1 cellular context compared by ENCODE assay signal in the genomic region with DNA sequence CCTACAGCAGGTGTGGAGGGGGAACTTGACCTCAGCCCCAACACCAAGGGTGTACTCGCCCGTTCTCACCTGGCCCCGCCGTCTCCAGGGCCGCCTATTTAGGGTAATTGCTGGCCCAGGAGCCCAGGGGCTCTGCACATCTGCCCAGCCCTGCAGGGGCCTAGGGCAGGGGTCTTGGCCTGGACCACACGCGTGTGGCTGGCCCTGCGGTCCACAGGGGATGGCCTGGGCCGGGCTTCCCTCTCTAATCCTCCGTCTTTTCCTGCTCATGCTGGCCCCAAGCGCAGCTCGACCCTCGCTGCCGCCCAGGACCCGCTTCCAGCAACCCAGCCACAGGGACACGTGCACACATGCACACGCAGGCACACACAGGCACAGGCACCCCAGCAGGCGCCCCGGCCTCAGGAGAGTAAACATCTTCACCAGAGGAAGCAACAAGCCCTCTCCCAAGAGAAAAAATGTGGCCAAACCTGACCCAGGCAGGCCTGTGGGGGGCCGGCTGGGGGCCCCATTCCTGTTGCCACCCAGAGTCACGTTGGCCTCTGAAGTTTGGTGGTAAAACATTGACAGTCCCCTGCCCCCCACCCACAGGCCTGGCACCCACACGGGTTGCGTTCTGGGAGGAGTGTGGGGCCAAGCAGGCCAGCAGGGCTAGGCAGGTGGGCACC.
A peak's percentile ranks its signal among the peaks of the same experiment; 100 is the strongest.
TF ChIP-seq lines count a peak whose summit lies in the region.

No MANE protein-coding gene starts in this region.

TF ChIP-seq in HepG2, 621 proteins besides CTCF, POLR2A, EP300 and RAD21 (continued from another document and continues in another):
- TF ChIP-seq, protein P1, sequence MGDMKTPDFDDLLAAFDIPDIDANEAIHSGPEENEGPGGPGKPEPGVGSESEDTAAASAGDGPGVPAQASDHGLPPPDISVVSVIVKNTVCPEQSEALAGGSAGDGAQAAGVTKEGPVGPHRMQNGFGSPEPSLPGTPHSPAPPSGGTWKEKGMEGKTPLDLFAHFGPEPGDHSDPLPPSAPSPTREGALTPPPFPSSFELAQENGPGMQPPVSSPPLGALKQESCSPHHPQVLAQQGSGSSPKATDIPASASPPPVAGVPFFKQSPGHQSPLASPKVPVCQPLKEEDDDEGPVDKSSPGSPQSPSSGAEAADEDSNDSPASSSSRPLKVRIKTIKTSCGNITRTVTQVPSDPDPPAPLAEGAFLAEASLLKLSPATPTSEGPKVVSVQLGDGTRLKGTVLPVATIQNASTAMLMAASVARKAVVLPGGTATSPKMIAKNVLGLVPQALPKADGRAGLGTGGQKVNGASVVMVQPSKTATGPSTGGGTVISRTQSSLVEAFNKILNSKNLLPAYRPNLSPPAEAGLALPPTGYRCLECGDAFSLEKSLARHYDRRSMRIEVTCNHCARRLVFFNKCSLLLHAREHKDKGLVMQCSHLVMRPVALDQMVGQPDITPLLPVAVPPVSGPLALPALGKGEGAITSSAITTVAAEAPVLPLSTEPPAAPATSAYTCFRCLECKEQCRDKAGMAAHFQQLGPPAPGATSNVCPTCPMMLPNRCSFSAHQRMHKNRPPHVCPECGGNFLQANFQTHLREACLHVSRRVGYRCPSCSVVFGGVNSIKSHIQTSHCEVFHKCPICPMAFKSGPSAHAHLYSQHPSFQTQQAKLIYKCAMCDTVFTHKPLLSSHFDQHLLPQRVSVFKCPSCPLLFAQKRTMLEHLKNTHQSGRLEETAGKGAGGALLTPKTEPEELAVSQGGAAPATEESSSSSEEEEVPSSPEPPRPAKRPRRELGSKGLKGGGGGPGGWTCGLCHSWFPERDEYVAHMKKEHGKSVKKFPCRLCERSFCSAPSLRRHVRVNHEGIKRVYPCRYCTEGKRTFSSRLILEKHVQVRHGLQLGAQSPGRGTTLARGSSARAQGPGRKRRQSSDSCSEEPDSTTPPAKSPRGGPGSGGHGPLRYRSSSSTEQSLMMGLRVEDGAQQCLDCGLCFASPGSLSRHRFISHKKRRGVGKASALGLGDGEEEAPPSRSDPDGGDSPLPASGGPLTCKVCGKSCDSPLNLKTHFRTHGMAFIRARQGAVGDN (CRISPR knock-in tag; IDR thresholded peaks at IDR 0.05) = peak; percentile 97
- TF ChIP-seq ZNF776 (CRISPR knock-in tag; IDR thresholded peaks at IDR 0.05) (0 out of 2 replicates have a peak, but pooled peaks have one; percentile 44), KLF11 (CRISPR knock-in tag; IDR thresholded peaks at IDR 0.05) (0 out of 2 replicates have a peak, but pooled peaks have one; percentile 31), SAP130 (CRISPR knock-in tag; IDR thresholded peaks at IDR 0.05; ENCODE audit: low read depth) (peak; percentile 54; the same call in 1 of the 2 replicates), HOXA7 (CRISPR knock-in tag; IDR thresholded peaks at IDR 0.05) (no peak), SOX6 (IDR thresholded peaks at IDR 0.05) (no peak), SOX6 (CRISPR knock-in tag; IDR thresholded peaks at IDR 0.05) (peak; percentile 40; the same call in 1 of the 2 replicates), NCOA2 (CRISPR knock-in tag; IDR thresholded peaks at IDR 0.05) (peak; percentile 3; the same call in 1 of the 2 replicates), GATAD2A (CRISPR knock-in tag; IDR thresholded peaks at IDR 0.05) (peak; percentile 41; the same call in 1 of the 2 replicates), HNF4A (CRISPR knock-in tag; IDR thresholded peaks at IDR 0.05) (peak; percentile 22; the same call in 1 of the 2 replicates), SIN3A (IDR thresholded peaks at IDR 0.05; ENCODE audit: borderline replicate concordance, low read depth, low read length) (0 out of 2 replicates have a peak, but pooled peaks have one; percentile 18), BHLHE40 (IDR thresholded peaks at IDR 0.05; ENCODE audit: low read length) (peak; percentile 67), ZFYVE20 (CRISPR knock-in tag; IDR thresholded peaks at IDR 0.05; ENCODE audit: borderline replicate concordance, low read depth) (0 out of 2 replicates have a peak, but pooled peaks have one; percentile 59), HMG20A (CRISPR knock-in tag; IDR thresholded peaks at IDR 0.05; ENCODE audit: borderline replicate concordance) (peak; percentile 40; the same call in 1 of the 2 replicates), ZNF878 (CRISPR knock-in tag; IDR thresholded peaks at IDR 0.05) (no peak), ZFP41 (CRISPR knock-in tag; IDR thresholded peaks at IDR 0.05; ENCODE audit: borderline replicate concordance) (0 out of 2 replicates have a peak, but pooled peaks have one; percentile 17), SRY (CRISPR knock-in tag; IDR thresholded peaks at IDR 0.05) (0 out of 2 replicates have a peak, but pooled peaks have one; percentile 48), ZNF335 (CRISPR knock-in tag; IDR thresholded peaks at IDR 0.05) (0 out of 2 replicates have a peak, but pooled peaks have one; percentile 53), TOE1 (CRISPR knock-in tag; IDR thresholded peaks at IDR 0.05) (no peak)
- TF ChIP-seq, protein P2, sequence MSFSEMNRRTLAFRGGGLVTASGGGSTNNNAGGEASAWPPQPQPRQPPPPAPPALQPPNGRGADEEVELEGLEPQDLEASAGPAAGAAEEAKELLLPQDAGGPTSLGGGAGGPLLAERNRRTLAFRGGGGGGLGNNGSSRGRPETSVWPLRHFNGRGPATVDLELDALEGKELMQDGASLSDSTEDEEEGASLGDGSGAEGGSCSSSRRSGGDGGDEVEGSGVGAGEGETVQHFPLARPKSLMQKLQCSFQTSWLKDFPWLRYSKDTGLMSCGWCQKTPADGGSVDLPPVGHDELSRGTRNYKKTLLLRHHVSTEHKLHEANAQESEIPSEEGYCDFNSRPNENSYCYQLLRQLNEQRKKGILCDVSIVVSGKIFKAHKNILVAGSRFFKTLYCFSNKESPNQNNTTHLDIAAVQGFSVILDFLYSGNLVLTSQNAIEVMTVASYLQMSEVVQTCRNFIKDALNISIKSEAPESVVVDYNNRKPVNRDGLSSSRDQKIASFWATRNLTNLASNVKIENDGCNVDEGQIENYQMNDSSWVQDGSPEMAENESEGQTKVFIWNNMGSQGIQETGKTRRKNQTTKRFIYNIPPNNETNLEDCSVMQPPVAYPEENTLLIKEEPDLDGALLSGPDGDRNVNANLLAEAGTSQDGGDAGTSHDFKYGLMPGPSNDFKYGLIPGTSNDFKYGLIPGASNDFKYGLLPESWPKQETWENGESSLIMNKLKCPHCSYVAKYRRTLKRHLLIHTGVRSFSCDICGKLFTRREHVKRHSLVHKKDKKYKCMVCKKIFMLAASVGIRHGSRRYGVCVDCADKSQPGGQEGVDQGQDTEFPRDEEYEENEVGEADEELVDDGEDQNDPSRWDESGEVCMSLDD (CRISPR knock-in tag; IDR thresholded peaks at IDR 0.05; ENCODE audit: borderline replicate concordance) = peak; percentile 81; the same call in 1 of the 2 replicates
- TF ChIP-seq, protein P3, sequence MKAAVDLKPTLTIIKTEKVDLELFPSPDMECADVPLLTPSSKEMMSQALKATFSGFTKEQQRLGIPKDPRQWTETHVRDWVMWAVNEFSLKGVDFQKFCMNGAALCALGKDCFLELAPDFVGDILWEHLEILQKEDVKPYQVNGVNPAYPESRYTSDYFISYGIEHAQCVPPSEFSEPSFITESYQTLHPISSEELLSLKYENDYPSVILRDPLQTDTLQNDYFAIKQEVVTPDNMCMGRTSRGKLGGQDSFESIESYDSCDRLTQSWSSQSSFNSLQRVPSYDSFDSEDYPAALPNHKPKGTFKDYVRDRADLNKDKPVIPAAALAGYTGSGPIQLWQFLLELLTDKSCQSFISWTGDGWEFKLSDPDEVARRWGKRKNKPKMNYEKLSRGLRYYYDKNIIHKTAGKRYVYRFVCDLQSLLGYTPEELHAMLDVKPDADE (CRISPR knock-in tag; IDR thresholded peaks at IDR 0.05) = 0 out of 2 replicates have a peak, but pooled peaks have one; percentile 38
- TF ChIP-seq, protein P4, sequence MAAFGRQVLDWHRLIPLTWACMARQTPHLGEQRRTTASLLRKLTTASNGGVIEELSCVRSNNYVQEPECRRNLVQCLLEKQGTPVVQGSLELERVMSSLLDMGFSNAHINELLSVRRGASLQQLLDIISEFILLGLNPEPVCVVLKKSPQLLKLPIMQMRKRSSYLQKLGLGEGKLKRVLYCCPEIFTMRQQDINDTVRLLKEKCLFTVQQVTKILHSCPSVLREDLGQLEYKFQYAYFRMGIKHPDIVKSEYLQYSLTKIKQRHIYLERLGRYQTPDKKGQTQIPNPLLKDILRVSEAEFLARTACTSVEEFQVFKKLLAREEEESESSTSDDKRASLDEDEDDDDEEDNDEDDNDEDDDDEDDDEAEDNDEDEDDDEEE (CRISPR knock-in tag; IDR thresholded peaks at IDR 0.05) = peak; percentile 93
- TF ChIP-seq, protein P5, sequence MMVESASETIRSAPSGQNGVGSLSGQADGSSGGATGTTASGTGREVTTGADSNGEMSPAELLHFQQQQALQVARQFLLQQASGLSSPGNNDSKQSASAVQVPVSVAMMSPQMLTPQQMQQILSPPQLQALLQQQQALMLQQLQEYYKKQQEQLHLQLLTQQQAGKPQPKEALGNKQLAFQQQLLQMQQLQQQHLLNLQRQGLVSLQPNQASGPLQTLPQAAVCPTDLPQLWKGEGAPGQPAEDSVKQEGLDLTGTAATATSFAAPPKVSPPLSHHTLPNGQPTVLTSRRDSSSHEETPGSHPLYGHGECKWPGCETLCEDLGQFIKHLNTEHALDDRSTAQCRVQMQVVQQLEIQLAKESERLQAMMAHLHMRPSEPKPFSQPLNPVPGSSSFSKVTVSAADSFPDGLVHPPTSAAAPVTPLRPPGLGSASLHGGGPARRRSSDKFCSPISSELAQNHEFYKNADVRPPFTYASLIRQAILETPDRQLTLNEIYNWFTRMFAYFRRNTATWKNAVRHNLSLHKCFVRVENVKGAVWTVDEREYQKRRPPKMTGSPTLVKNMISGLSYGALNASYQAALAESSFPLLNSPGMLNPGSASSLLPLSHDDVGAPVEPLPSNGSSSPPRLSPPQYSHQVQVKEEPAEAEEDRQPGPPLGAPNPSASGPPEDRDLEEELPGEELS (CRISPR knock-in tag; IDR thresholded peaks at IDR 0.05) = peak; percentile 65
- TF ChIP-seq, protein P6, sequence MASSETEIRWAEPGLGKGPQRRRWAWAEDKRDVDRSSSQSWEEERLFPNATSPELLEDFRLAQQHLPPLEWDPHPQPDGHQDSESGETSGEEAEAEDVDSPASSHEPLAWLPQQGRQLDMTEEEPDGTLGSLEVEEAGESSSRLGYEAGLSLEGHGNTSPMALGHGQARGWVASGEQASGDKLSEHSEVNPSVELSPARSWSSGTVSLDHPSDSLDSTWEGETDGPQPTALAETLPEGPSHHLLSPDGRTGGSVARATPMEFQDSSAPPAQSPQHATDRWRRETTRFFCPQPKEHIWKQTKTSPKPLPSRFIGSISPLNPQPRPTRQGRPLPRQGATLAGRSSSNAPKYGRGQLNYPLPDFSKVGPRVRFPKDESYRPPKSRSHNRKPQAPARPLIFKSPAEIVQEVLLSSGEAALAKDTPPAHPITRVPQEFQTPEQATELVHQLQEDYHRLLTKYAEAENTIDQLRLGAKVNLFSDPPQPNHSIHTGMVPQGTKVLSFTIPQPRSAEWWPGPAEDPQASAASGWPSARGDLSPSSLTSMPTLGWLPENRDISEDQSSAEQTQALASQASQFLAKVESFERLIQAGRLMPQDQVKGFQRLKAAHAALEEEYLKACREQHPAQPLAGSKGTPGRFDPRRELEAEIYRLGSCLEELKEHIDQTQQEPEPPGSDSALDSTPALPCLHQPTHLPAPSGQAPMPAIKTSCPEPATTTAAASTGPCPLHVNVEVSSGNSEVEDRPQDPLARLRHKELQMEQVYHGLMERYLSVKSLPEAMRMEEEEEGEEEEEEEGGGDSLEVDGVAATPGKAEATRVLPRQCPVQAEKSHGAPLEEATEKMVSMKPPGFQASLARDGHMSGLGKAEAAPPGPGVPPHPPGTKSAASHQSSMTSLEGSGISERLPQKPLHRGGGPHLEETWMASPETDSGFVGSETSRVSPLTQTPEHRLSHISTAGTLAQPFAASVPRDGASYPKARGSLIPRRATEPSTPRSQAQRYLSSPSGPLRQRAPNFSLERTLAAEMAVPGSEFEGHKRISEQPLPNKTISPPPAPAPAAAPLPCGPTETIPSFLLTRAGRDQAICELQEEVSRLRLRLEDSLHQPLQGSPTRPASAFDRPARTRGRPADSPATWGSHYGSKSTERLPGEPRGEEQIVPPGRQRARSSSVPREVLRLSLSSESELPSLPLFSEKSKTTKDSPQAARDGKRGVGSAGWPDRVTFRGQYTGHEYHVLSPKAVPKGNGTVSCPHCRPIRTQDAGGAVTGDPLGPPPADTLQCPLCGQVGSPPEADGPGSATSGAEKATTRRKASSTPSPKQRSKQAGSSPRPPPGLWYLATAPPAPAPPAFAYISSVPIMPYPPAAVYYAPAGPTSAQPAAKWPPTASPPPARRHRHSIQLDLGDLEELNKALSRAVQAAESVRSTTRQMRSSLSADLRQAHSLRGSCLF (CRISPR knock-in tag; IDR thresholded peaks at IDR 0.05; ENCODE audit: borderline replicate concordance) = no peak
- TF ChIP-seq, protein P7, sequence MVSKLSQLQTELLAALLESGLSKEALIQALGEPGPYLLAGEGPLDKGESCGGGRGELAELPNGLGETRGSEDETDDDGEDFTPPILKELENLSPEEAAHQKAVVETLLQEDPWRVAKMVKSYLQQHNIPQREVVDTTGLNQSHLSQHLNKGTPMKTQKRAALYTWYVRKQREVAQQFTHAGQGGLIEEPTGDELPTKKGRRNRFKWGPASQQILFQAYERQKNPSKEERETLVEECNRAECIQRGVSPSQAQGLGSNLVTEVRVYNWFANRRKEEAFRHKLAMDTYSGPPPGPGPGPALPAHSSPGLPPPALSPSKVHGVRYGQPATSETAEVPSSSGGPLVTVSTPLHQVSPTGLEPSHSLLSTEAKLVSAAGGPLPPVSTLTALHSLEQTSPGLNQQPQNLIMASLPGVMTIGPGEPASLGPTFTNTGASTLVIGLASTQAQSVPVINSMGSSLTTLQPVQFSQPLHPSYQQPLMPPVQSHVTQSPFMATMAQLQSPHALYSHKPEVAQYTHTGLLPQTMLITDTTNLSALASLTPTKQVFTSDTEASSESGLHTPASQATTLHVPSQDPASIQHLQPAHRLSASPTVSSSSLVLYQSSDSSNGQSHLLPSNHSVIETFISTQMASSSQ (IDR thresholded peaks at IDR 0.05; ENCODE audit: low read depth) = peak; percentile 63; the same call in 1 of the 2 replicates
- TF ChIP-seq, protein P7 (CRISPR knock-in tag; IDR thresholded peaks at IDR 0.05; ENCODE audit: borderline replicate concordance) = no peak; the same call in 1 of the 2 replicates
